Comparison of ENCODE assay signal across 9 cellular contexts in genomic region chr15:90291679-90292356, GRCh38. TPM values are rescaled to one million over a fixed set of nuclear protein-coding genes. Genes with fewer than 3 reads are reported as not detected.
DNase-seq lines count a peak whose midpoint lies in the region; ATAC-seq and TF ChIP-seq lines count a peak whose summit lies in the region.
"Had no signal": no experiment of that assay in that cellular context is flagged by ENCODE, and none has a peak within 500 bp of the region (broad histone marks: within the 10 kb centered on the region; RNA-seq: fewer than 3 reads in every experiment).

No MANE protein-coding gene starts in this region.

- H3K56ac ChIP-seq in mesendoderm (ENCODE audit: low read length): no peak overlapping the region

- H3K23ac ChIP-seq in mesendoderm (ENCODE audit: low read length): no peak overlapping the region

- no peak overlapping the region for H3K27ac ChIP-seq in SK-N-SH (ENCODE audit: low read depth in 2 of 2, low read length in 1 of 2)
- no peak overlapping the region for H3K27ac ChIP-seq in HEK293 (ENCODE audit: extremely low read depth, low read depth, low read length)
- H3K27ac ChIP-seq in RWPE1: no peak overlapping the region
- H3K27ac ChIP-seq in mesendoderm (ENCODE audit: low read depth, low read length): no peak overlapping the region

- H3K4me2 ChIP-seq in SK-N-SH: no peak overlapping the region
- H3K4me2 ChIP-seq in mesendoderm (ENCODE audit: low read length): no peak overlapping the region
- H3K4me2 ChIP-seq: smooth muscle cell had no signal

- H2BK5ac ChIP-seq in mesendoderm (ENCODE audit: low read length): no peak overlapping the region

- no peaks in the 10 kb centered on the region for H3K36me3 ChIP-seq in SK-N-SH (replicated peaks in 1 of 2; ENCODE audit: control insufficient read depth in 1 of 2, insufficient read depth in 2 of 2, low read length in 1 of 2)
- no peaks in the 10 kb centered on the region for H3K36me3 ChIP-seq in HEK293 (ENCODE audit: control insufficient read depth in 2 of 2, insufficient read depth in 1 of 2, low read length in 2 of 2)
- no peaks in the 10 kb centered on the region for H3K36me3 ChIP-seq in mesendoderm (ENCODE audit: control insufficient read depth, insufficient read depth, low read length)

- no peak overlapping the region for H4K5ac ChIP-seq in mesendoderm (ENCODE audit: low read length)

- no peak overlapping the region for H2AFZ ChIP-seq in SK-N-SH (ENCODE audit: low read depth)

- no peaks in the 10 kb centered on the region for H3K79me1 ChIP-seq in mesendoderm (ENCODE audit: low read length)

- no peak overlapping the region for H2BK15ac ChIP-seq in mesendoderm (replicated peaks; ENCODE audit: low read depth)

- no peak for TF ChIP-seq CTCF in SK-N-SH (IDR thresholded peaks at IDR 0.05)
- TF ChIP-seq CTCF in HEK293 (tag by site-specific recombination; IDR thresholded peaks at IDR 0.05): no peak
- TF ChIP-seq CTCF in RWPE1 (conservative IDR thresholded peaks at IDR 0.05; ENCODE audit: low read depth): no peak

- H3K9me3 ChIP-seq in SK-N-SH: no peaks in the 10 kb centered on the region
- no peaks in the 10 kb centered on the region for H3K9me3 ChIP-seq in HEK293 (ENCODE audit: control insufficient read depth, insufficient read depth, low read depth, low read length)

- POLR2A ChIA-PET in SK-N-SH (lab: Yijun Ruan, JAX): no interaction called here
- POLR2A ChIA-PET in HEK293 (lab: Yijun Ruan, JAX): interaction anchor here (1.1 kb wide), 1 partner anchor 58 kb away, joined by 10 read pairs; the partner anchor contains the start of gene CIB1
- POLR2A ChIA-PET in RWPE1 (lab: Yijun Ruan, JAX; ENCODE audit: low non-redundant PET): interaction anchor here (0.6 kb wide), 1 partner anchor 234 kb away, joined by 6 read pairs; no protein-coding TSS in a partner anchor

- no peak for TF ChIP-seq EP300 in SK-N-SH (IDR thresholded peaks at IDR 0.05; ENCODE audit: borderline replicate concordance in 1 of 2, low read depth in 1 of 2, low read length in 1 of 2)

- H2BK120ac ChIP-seq in mesendoderm (ENCODE audit: low read depth, low read length): no peak overlapping the region

- H3K79me2 ChIP-seq in SK-N-SH (ENCODE audit: insufficient read depth) (no peaks in the 10 kb centered on the region), mesendoderm (ENCODE audit: control insufficient read depth, insufficient read depth, low read length) (no peaks in the 10 kb centered on the region)

- no peak overlapping the region for H4K8ac ChIP-seq in mesendoderm (ENCODE audit: low read depth, low read length)

- WGBS in SK-N-SH (ENCODE audit: low lambda C conversion rate): 75% methylated on average over 16 of the region's 16 CpGs
- WGBS in mesendoderm (ENCODE audit: extremely low coverage, insufficient coverage, low lambda C conversion rate): no CpG with 5 or more reads among the region's 16 CpGs

- H3K9ac ChIP-seq in SK-N-SH (no peak overlapping the region), mesendoderm (ENCODE audit: low read length) (no peak overlapping the region)

- H3K27me3 ChIP-seq in SK-N-SH (ENCODE audit: insufficient read depth) (no peaks in the 10 kb centered on the region), mesendoderm (ENCODE audit: insufficient read depth, low read length, poor library complexity) (no peaks in the 10 kb centered on the region)

- no peak for ATAC-seq in SK-N-SH treated with all-trans-retinoic acid at 6 μM for 48 hours
- no peak for ATAC-seq in GM21367 (IDR thresholded peaks at IDR 0.05; ENCODE audit: unreplicated experiment)

- H3K4ac ChIP-seq in mesendoderm (ENCODE audit: low read depth, low read length): no peak overlapping the region

- no peak overlapping the region for H3K4me3 ChIP-seq in SK-N-SH (ENCODE audit: low read depth in 2 of 2, low read length in 1 of 2)
- H3K4me3 ChIP-seq in HEK293 (ENCODE audit: low read depth, low read length): no peak overlapping the region
- H3K4me3 ChIP-seq in mesendoderm (ENCODE audit: low read length): no peak overlapping the region
- H3K4me3 ChIP-seq: smooth muscle cell had no signal

- peaks cover 5% of the 10 kb centered on the region for H3F3A ChIP-seq in SK-N-SH (replicated peaks; ENCODE audit: insufficient read depth)

- peaks cover 0 to 3% of the 10 kb centered on the region in 2 experiments; a peak in 1 of 4 replicates for H3K4me1 ChIP-seq in SK-N-SH (ENCODE audit: control insufficient read depth in 1 of 2, insufficient read depth in 2 of 2, low read depth in 1 of 2, low read length in 1 of 2)
- no peaks in the 10 kb centered on the region for H3K4me1 ChIP-seq in HEK293 (ENCODE audit: control insufficient read depth, insufficient read depth, low read length)
- no peaks in the 10 kb centered on the region for H3K4me1 ChIP-seq in mesendoderm (ENCODE audit: control insufficient read depth, low read depth, low read length)

- TF ChIP-seq RAD21 in SK-N-SH (IDR thresholded peaks at IDR 0.05; ENCODE audit: low read length): no peak

- no peak overlapping the region for H2AK5ac ChIP-seq in mesendoderm (ENCODE audit: low read length)

- peak; percentile 57 for DNase-seq in SK-N-SH
- peak; percentile 56 for DNase-seq in RWPE1 (ENCODE audit: low spot score)
- DNase-seq in mesendoderm: peak; percentile 18
- DNase-seq in stimulated activated naive CD4-positive, alpha-beta T cell treated with Interleukin-2 at 50 U/mL for 16 hours (lab: John Stamatoyannopoulos, UW): no peak
- DNase-seq in midbrain (lab: John Stamatoyannopoulos, UW): no peak

- H3K9me2 ChIP-seq in SK-N-SH: no peaks in the 10 kb centered on the region

- no peak overlapping the region for H3K18ac ChIP-seq in mesendoderm (ENCODE audit: low read length)

- CTCF ChIA-PET in SK-N-SH (lab: Yijun Ruan, JAX): interaction anchor here (0.7 to 3.4 kb wide), 6 partner anchors 9 to 191 kb away, joined by 3 to 13 read pairs (median 4); no protein-coding TSS in a partner anchor
- CTCF ChIA-PET in HEK293 (lab: Yijun Ruan, JAX): interaction anchor here (0.5 to 3.8 kb wide), 11 partner anchors 9 to 640 kb away, joined by 3 to 42 read pairs (median 4); no protein-coding TSS in a partner anchor
- CTCF ChIA-PET in RWPE1 (lab: Yijun Ruan, JAX): interaction anchor here (0.7 to 1.5 kb wide), 2 partner anchors 13 to 135 kb away, joined by 3 to 8 read pairs; no protein-coding TSS in a partner anchor

- no peaks in the 10 kb centered on the region for H4K20me1 ChIP-seq in SK-N-SH (ENCODE audit: insufficient read depth)

TF ChIP-seq in SK-N-SH, 30 proteins besides CTCF, POLR2A, EP300 and RAD21 (continues in another document):
- TF ChIP-seq RFX5 (IDR thresholded peaks at IDR 0.05; ENCODE audit: low read length) (no peak), YY1 (IDR thresholded peaks at IDR 0.05; ENCODE audit: low read depth) (no peak), IRF3 (IDR thresholded peaks at IDR 0.05; ENCODE audit: low read depth, low read length) (no peak)

TF ChIP-seq in SK-N-SH treated with all-trans-retinoic acid at 6 μM for 48 hours, 23 proteins besides CTCF, POLR2A, EP300 and RAD21 (continues in another document):
- no peak for TF ChIP-seq ESRRG (CRISPR knock-in tag; IDR thresholded peaks at IDR 0.05)
- no peak for TF ChIP-seq ZNF8 (CRISPR knock-in tag; IDR thresholded peaks at IDR 0.05)
- no peak for TF ChIP-seq ISL1 (CRISPR knock-in tag; IDR thresholded peaks at IDR 0.05)

TF ChIP-seq in HEK293, 187 proteins besides CTCF, POLR2A, EP300 and RAD21:
- TF ChIP-seq ZNF16 (tag by site-specific recombination; IDR thresholded peaks at IDR 0.05; ENCODE audit: low read depth) (no peak), ZNF707 (tag by site-specific recombination; IDR thresholded peaks at IDR 0.05) (no peak), ZBTB48 (tag by site-specific recombination; IDR thresholded peaks at IDR 0.05) (no peak), ZNF521 (tag by site-specific recombination; IDR thresholded peaks at IDR 0.05) (no peak), ZBTB20 (tag by site-specific recombination; IDR thresholded peaks at IDR 0.05) (0 out of 2 replicates have a peak, but pooled peaks have one; percentile 20), KLF1 (tag by site-specific recombination; IDR thresholded peaks at IDR 0.05) (0 out of 2 replicates have a peak, but pooled peaks have one; percentile 24), SCRT2 (tag by site-specific recombination; IDR thresholded peaks at IDR 0.05) (no peak), SP2 (tag by site-specific recombination; IDR thresholded peaks at IDR 0.05) (peak; percentile 28; the same call in 1 of the 2 replicates), ZNF146 (tag by site-specific recombination; IDR thresholded peaks at IDR 0.05) (0 out of 2 replicates have a peak, but pooled peaks have one; percentile 41), KLF10 (tag by site-specific recombination; IDR thresholded peaks at IDR 0.05) (peak; percentile 86)

RNA-seq across cellular contexts. Expression of gene NGRN, which starts 26.3 kb away (rescaled TPM):
- 48.2 and 66.5 TPM in 2 replicates for polyA plus RNA-seq in SK-N-SH (2012; rRNA removed)
- 64.3 and 64.8 TPM in 2 replicates for polyA plus RNA-seq in SK-N-SH (2012; cell fraction: cytosol; rRNA removed)
- 26.8 and 34.3 TPM in 2 replicates for polyA plus RNA-seq in SK-N-SH (2012; cell fraction: nucleus; rRNA removed)
- polyA plus RNA-seq in mesendoderm (2013, experiment 1 of 2): 72.7 TPM
- polyA plus RNA-seq in mesendoderm (2013, experiment 2 of 2): 73.4 TPM

RNA-seq across cellular contexts. Expression of gene TTLL13, which starts 42.5 kb away (rescaled TPM):
- polyA plus RNA-seq in SK-N-SH (2012; rRNA removed): 0.03 and 0.06 TPM in 2 replicates
- 0.01 TPM in 1 of 2 replicates, not detected in the other for polyA plus RNA-seq in SK-N-SH (2012; cell fraction: cytosol; rRNA removed)
- 0.38 and 1.1 TPM in 2 replicates for polyA plus RNA-seq in SK-N-SH (2012; cell fraction: nucleus; rRNA removed)
- not detected for polyA plus RNA-seq in mesendoderm (2013, experiment 1 of 2)
- polyA plus RNA-seq in mesendoderm (2013, experiment 2 of 2): 0.01 TPM

RNA-seq across cellular contexts. Expression of gene GDPGP1, which starts 57.8 kb away (rescaled TPM):
- polyA plus RNA-seq in SK-N-SH (2012; rRNA removed): 2.2 and 2.4 TPM in 2 replicates
- polyA plus RNA-seq in SK-N-SH (2012; cell fraction: cytosol; rRNA removed): 0.93 and 2.1 TPM in 2 replicates
- 4.0 and 5.3 TPM in 2 replicates for polyA plus RNA-seq in SK-N-SH (2012; cell fraction: nucleus; rRNA removed)
- 1.1 TPM for polyA plus RNA-seq in mesendoderm (2013, experiment 1 of 2)
- polyA plus RNA-seq in mesendoderm (2013, experiment 2 of 2): 1.1 TPM

RNA-seq across cellular contexts. Expression of gene CIB1, which starts 58.1 kb away (rescaled TPM):
- polyA plus RNA-seq in SK-N-SH (2012; rRNA removed): 74.7 and 87.9 TPM in 2 replicates
- polyA plus RNA-seq in SK-N-SH (2012; cell fraction: cytosol; rRNA removed): 52.7 and 60.3 TPM in 2 replicates
- polyA plus RNA-seq in SK-N-SH (2012; cell fraction: nucleus; rRNA removed): 63.1 and 96.6 TPM in 2 replicates
- polyA plus RNA-seq in mesendoderm (2013, experiment 1 of 2): 24.0 TPM
- polyA plus RNA-seq in mesendoderm (2013, experiment 2 of 2): 23.4 TPM

Comparison
In these comparisons a context has a peak if more than half of its experiments do, and no peak if none do; other contexts are left out.
1. DNase-seq: peak in SK-N-SH (single experiment), RWPE1 (single experiment) and mesendoderm (single experiment); none in stimulated activated naive CD4-positive, alpha-beta T cell treated with Interleukin-2 at 50 U/mL for 16 hours (single experiment) and midbrain (single experiment).